12 cellular contexts compared by ENCODE assay signal in the genomic region with DNA sequence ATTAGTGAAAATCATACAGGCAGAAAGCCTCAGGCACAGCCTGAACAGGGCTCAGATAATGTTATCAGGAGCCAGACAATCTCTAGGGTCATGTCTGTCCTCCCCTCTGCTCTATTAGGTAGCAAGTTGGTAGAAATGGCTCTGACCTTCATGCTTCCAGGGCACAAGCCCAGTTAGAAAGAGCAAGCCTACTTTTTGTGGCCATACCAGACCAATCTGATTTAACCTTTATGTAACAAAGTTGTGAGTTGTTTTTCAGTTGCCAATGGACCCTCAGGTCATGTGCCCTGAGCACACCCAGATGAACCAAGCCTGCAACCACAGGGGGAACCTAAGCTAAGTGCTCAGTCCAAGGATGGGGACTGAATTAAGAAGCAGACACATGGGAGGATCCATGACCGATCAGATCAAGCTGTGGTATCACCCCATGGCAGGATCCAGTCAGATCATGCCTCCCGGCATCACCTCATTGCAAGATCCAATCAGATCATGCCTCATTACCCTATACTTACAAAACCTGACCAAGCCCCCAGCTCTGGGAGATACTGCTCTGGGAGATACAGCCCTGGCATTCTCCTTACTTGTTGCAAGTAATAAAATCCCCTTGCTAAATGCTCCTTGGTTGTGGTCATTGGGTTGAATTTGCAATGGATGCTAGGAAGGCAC. TPM values are rescaled to one million over a fixed set of nuclear protein-coding genes. Genes with fewer than 3 reads are reported as not detected.
DNase-seq lines count a peak whose midpoint lies in the region; FAIRE-seq and TF ChIP-seq lines count a peak whose summit lies in the region.
"Had no signal": no experiment of that assay in that cellular context is flagged by ENCODE, and none has a peak within 500 bp of the region (broad histone marks: within the 10 kb centered on the region; RNA-seq: fewer than 3 reads in every experiment).

No MANE protein-coding gene starts in this region.

- no peak overlapping the region for H3K4me3 ChIP-seq in right atrium auricular region
- no peak overlapping the region for H3K4me3 ChIP-seq in small intestine (ENCODE audit: low read depth in 1 of 2, low read length in 2 of 2)

- H3K27ac ChIP-seq in right atrium auricular region (peak overlapping the region; percentile 65 to 82), small intestine (ENCODE audit: low read depth in 1 of 2, low read length in 1 of 2) (peak overlapping the region; percentile 67 to 70)

- DNase-seq in HCEC 1CT = peak; percentile 53
- peak; percentile 13 for DNase-seq in SK-MEL-5 (ENCODE audit: low read depth, low spot score)
- no peak for DNase-seq in right atrium auricular region (ENCODE audit: low spot score)
- DNase-seq in small intestine = no peak
- DNase-seq in stimulated activated CD4-positive, alpha-beta T cell treated with anti-CD3 and anti-CD28 coated beads, Interleukin-2, amount 100 ng/mL, for 48 hours = no peak
- DNase-seq in amniotic stem cell (lab: John Stamatoyannopoulos, UW) = no peak
- DNase-seq in SIG-M5 treated with dmso at 0.1 percent for 504 hours (lab: John Stamatoyannopoulos, UW; ENCODE audit: unreplicated experiment) = no peak
- DNase-seq in NK-92 treated with Interleukin-12 subunit alpha and Interleukin-12 subunit beta, amount 100 ng/mL, for 24 hours (lab: John Stamatoyannopoulos, UW) = no peak
- DNase-seq: activated gamma-delta T cell; NCI-H526; stimulated activated CD4-positive, alpha-beta T cell treated with anti-CD3 and anti-CD28 coated beads, Interleukin-2, amount 100 ng/mL, for 24 hours had no signal

- no peak for FAIRE-seq in small intestine (lab: Jason Lieb, UNC)

- no peaks in the 10 kb centered on the region for H3K27me3 ChIP-seq in right atrium auricular region
- no peaks in the 10 kb centered on the region for H3K27me3 ChIP-seq in small intestine (ENCODE audit: control insufficient read depth in 2 of 2, insufficient read depth in 2 of 2, low read length in 2 of 2)

- TF ChIP-seq CTCF in right atrium auricular region (IDR thresholded peaks at IDR 0.05) = no peak

- H3K36me3 ChIP-seq in right atrium auricular region = peaks cover 23% of the 10 kb centered on the region
- H3K36me3 ChIP-seq in small intestine (ENCODE audit: control insufficient read depth in 2 of 2, insufficient read depth in 2 of 2, low read length in 2 of 2) = peaks cover 0 to 1% of the 10 kb centered on the region in 2 donors

- WGBS in small intestine, 3 donors = 88 to 98% (median 95%) methylated on average over 2 of the region's 2 CpGs

- H3K4me1 ChIP-seq in right atrium auricular region = peaks cover 0 to 47% of the 10 kb centered on the region in 2 donors
- H3K4me1 ChIP-seq in small intestine (ENCODE audit: control insufficient read depth in 2 of 2, insufficient read depth in 1 of 2, low read depth in 1 of 2, low read length in 1 of 2) = peaks cover 9 to 14% of the 10 kb centered on the region in 2 donors

- H3K9me3 ChIP-seq in right atrium auricular region (no peaks in the 10 kb centered on the region), small intestine (ENCODE audit: control insufficient read depth, low read depth) (no peaks in the 10 kb centered on the region)

- in situ Hi-C loops in SK-MEL-5 (cut with HindIII; ENCODE audit: low pct_unique_long_range_greater_than_20kb, low sequenced_read_pairs) = no loop called here

RNA-seq across cellular contexts. Expression of a gene that starts 18.8 kb away (rescaled TPM):
- not detected in 2 replicates for total RNA-seq in SK-MEL-5 (2014; rRNA removed; shearing (Covaris generic))
- polyA plus RNA-seq in SK-MEL-5 (2015; cell fraction: cytosol; rRNA removed) = not detected in 2 replicates
- polyA plus RNA-seq in SK-MEL-5 (2015; cell fraction: nucleus; rRNA removed) = not detected in 2 replicates
- not detected for total RNA-seq in right atrium auricular region
- polyA plus RNA-seq in small intestine = not detected
- total RNA-seq: lung microvascular endothelial cell had no signal

Comparison
In these comparisons a context has a peak if more than half of its experiments do, and no peak if none do; other contexts are left out.
1. DNase-seq: peak in HCEC 1CT (single experiment) and SK-MEL-5 (single experiment); none in right atrium auricular region (single experiment), small intestine (single experiment), stimulated activated CD4-positive, alpha-beta T cell treated with anti-CD3 and anti-CD28 coated beads, Interleukin-2, amount 100 ng/mL, for 48 hours (0 of 2), amniotic stem cell (single experiment), SIG-M5 treated with dmso at 0.1 percent for 504 hours (single experiment) and NK-92 treated with Interleukin-12 subunit alpha and Interleukin-12 subunit beta, amount 100 ng/mL, for 24 hours (single experiment).